Comparison of ENCODE assay signal across 1 cellular context in genomic region chr3:123163146-123163545, GRCh38.
TF ChIP-seq lines count a peak whose summit lies in the region.

No MANE protein-coding gene starts in this region.

TF ChIP-seq in WTC11, 78 proteins besides CTCF, POLR2A, EP300 and RAD21 (continued from another document):
- TF ChIP-seq USF2 (CRISPR knock-in tag; IDR thresholded peaks at IDR 0.05) (no peak), PREB (CRISPR knock-in tag; IDR thresholded peaks at IDR 0.05; ENCODE audit: borderline replicate concordance) (no peak), CREB1 (CRISPR knock-in tag; IDR thresholded peaks at IDR 0.05) (no peak), GRHL2 (CRISPR knock-in tag; IDR thresholded peaks at IDR 0.05; ENCODE audit: insufficient replicate concordance, severe bottlenecking) (no peak), TEAD4 (CRISPR knock-in tag; IDR thresholded peaks at IDR 0.05) (no peak), CBFB (CRISPR knock-in tag; IDR thresholded peaks at IDR 0.05; ENCODE audit: low read depth) (no peak), ZNF121 (CRISPR knock-in tag; IDR thresholded peaks at IDR 0.05) (no peak), OVOL2 (CRISPR knock-in tag; IDR thresholded peaks at IDR 0.05; ENCODE audit: borderline replicate concordance) (no peak), JUN (CRISPR knock-in tag; IDR thresholded peaks at IDR 0.05) (no peak), ZNF425 (CRISPR knock-in tag; conservative IDR thresholded peaks at IDR 0.05) (no peak), E2F4 (CRISPR knock-in tag; IDR thresholded peaks at IDR 0.05; ENCODE audit: borderline replicate concordance, low read depth) (no peak), NFYB (CRISPR knock-in tag; conservative IDR thresholded peaks at IDR 0.05; ENCODE audit: low read depth) (no peak), TP53 (CRISPR knock-in tag; IDR thresholded peaks at IDR 0.05) (no peak), ATF3 (CRISPR knock-in tag; conservative IDR thresholded peaks at IDR 0.05) (no peak), ETV6 (CRISPR knock-in tag; IDR thresholded peaks at IDR 0.05) (no peak)
